In the genomic region with DNA sequence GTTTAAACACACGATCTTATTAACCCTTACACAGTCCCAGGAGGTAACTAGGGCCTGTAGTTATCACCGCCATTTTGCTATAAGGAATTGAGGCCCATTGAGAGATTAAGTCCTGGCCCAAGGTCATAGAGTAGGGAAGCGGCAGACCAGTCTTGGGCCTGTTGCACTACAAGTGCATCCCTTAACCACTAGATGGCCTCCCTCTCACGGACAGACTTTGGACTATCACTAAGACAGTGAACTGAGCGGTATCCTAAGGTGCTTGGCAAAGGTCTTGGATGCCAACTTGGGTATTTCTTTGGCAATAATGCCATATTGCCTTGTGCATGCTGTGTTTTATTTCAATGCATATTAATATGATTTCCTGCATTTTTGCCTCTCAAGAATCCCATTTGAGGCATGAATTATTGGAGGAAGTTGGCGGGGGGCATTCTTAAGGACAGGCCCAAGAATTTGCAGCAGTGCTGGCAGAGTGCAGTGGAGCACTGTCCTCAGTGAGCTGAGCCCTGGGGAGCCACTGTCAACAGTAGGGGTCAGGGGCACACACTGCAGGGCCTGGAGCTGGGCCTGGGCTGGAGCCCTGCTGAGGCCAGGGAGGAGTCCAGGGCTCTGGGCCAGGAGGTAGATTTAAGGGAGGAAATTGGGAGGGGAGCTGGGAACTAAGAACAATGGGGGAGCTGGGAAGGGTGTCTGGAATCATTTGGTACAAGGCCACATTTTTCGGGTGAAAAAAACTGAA, we compare ENCODE assay signal across 8 cellular contexts.
A peak's percentile ranks its signal among the peaks of the same experiment; 100 is the strongest.
DNase-seq lines count a peak whose midpoint lies in the region; ATAC-seq and TF ChIP-seq lines count a peak whose summit lies in the region.

No MANE protein-coding gene starts in this region.

- H3K27ac Mint-ChIP-seq in activated T-cell treated with anti-CD3 and anti-CD28 coated beads, Interleukin-2, amount 50 U/mL, for 24 hours: no peak overlapping the region

- H3K27ac ChIP-seq in esophagus squamous epithelium: peak overlapping the region in 1 of 4 donors; percentile 5

- no peaks in the 10 kb centered on the region for H3K36me3 Mint-ChIP-seq in activated T-cell treated with anti-CD3 and anti-CD28 coated beads, Interleukin-2, amount 50 U/mL, for 4 hours (ENCODE audit: insufficient read depth)
- H3K36me3 Mint-ChIP-seq in activated T-cell treated with anti-CD3 and anti-CD28 coated beads, Interleukin-2, amount 50 U/mL, for 24 hours (ENCODE audit: low read depth): no peaks in the 10 kb centered on the region

- no peak for DNase-seq in activated T-cell treated with anti-CD3 and anti-CD28 coated beads, Interleukin-2, amount 50 U/mL, for 4 hours
- DNase-seq in activated T-cell treated with anti-CD3 and anti-CD28 coated beads, Interleukin-2, amount 50 U/mL, for 24 hours: no peak
- DNase-seq in RPMI8226 (peak; percentile 17), esophagus squamous epithelium (lab: John Stamatoyannopoulos, UW) (no peak), sciatic nerve (ENCODE audit: low spot score) (no peak), DMS79 (lab: John Stamatoyannopoulos, UW) (no peak)

- H3K4me3 Mint-ChIP-seq in activated T-cell treated with anti-CD3 and anti-CD28 coated beads, Interleukin-2, amount 50 U/mL, for 4 hours: no peak overlapping the region
- H3K4me3 Mint-ChIP-seq in activated T-cell treated with anti-CD3 and anti-CD28 coated beads, Interleukin-2, amount 50 U/mL, for 24 hours: no peak overlapping the region

- peaks cover 0 to 8% (median 0%) of the 10 kb centered on the region in 3 donors for H3K9me3 ChIP-seq in esophagus squamous epithelium

- peaks cover 0 to 64% (median 0%) of the 10 kb centered on the region in 4 donors for H3K27me3 ChIP-seq in esophagus squamous epithelium

- peaks cover 0 to 13% (median 13%) of the 10 kb centered on the region in 3 donors for H3K4me1 ChIP-seq in esophagus squamous epithelium

- no peaks in the 10 kb centered on the region for H3K27me3 Mint-ChIP-seq in activated T-cell treated with anti-CD3 and anti-CD28 coated beads, Interleukin-2, amount 50 U/mL, for 4 hours (ENCODE audit: low read depth)
- peaks cover 5% of the 10 kb centered on the region for H3K27me3 Mint-ChIP-seq in activated T-cell treated with anti-CD3 and anti-CD28 coated beads, Interleukin-2, amount 50 U/mL, for 24 hours

- no peak for TF ChIP-seq POLR2A in esophagus squamous epithelium (IDR thresholded peaks at IDR 0.05)

- H3K4me1 Mint-ChIP-seq in activated T-cell treated with anti-CD3 and anti-CD28 coated beads, Interleukin-2, amount 50 U/mL, for 4 hours (ENCODE audit: low read depth): peaks cover 13% of the 10 kb centered on the region
- peaks cover 30% of the 10 kb centered on the region for H3K4me1 Mint-ChIP-seq in activated T-cell treated with anti-CD3 and anti-CD28 coated beads, Interleukin-2, amount 50 U/mL, for 24 hours (ENCODE audit: low read depth)

- no peaks in the 10 kb centered on the region for H3K36me3 ChIP-seq in esophagus squamous epithelium

- WGBS in esophagus squamous epithelium, 2 donors: 72 to 77% methylated on average over 7 of the region's 7 CpGs

- peak; percentile 15 to 47 for ATAC-seq in activated T-cell treated with anti-CD3 and anti-CD28 coated beads, Interleukin-2, amount 50 U/mL, for 4 hours
- ATAC-seq in HG02870 (IDR thresholded peaks at IDR 0.05; ENCODE audit: unreplicated experiment) (peak; percentile 78), sciatic nerve (peak; percentile 63), HG03442 (IDR thresholded peaks at IDR 0.05; ENCODE audit: unreplicated experiment) (no peak)

- TF ChIP-seq CTCF in esophagus squamous epithelium (IDR thresholded peaks at IDR 0.05): peak in 5 of 6 experiments; percentile 15 to 65 (median 36)

- H3K9me3 Mint-ChIP-seq in activated T-cell treated with anti-CD3 and anti-CD28 coated beads, Interleukin-2, amount 50 U/mL, for 4 hours: no peaks in the 10 kb centered on the region
- H3K9me3 Mint-ChIP-seq in activated T-cell treated with anti-CD3 and anti-CD28 coated beads, Interleukin-2, amount 50 U/mL, for 24 hours: peaks cover 4% of the 10 kb centered on the region

- intact Hi-C loops in esophagus squamous epithelium (cut with DNase I): no loop called here
- intact Hi-C loops in sciatic nerve (cut with DNase I): no loop called here

- no peak overlapping the region for H3K4me3 ChIP-seq in esophagus squamous epithelium
